12 cellular contexts compared by ENCODE assay signal in the genomic region with DNA sequence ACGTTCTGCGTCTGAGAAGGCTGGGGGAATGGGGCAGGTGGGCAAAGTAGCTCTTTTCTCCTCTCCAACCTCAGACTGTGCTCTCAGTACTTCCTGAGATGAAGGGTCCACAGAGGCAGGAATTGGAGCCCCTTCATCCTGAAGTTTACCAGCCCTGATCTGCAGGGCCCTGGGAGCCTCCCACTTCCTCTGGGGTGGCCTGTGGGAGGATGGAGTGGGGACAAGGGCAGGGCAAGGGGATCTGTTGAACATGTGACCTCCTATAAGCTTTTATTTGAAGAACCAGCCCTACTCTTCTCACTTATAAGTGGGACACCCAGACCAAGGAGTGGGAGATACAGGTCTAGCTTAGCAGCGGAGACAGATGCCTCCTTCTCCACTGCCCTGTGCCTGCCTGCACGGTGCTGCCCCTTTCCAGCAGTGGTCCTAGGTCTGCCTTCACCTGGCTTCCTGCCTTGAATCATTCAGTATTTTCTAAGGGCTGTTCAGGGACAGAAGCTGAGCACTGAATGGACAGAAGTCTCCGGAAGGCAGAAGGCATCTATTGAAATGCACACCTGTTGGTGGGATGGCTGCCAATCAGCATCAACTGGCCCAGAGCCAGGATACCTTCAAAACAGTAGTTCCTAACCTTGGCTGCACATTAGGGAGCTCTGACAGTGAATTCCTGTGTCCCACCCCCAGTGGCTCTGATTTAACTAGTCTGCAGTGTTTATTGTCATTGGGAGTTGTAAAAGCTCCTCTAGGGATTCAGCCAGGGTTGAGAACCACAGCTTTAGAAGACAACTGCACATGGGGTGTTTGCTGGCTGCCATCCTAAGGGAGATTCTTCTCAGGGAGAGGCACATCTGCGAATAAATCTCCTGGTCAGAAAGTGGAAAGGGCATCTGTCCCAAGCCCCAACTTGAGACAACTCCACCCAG. TPM values are rescaled to one million over a fixed set of nuclear protein-coding genes. Genes with fewer than 3 reads are reported as not detected.
DNase-seq lines count a peak whose midpoint lies in the region; ATAC-seq and TF ChIP-seq lines count a peak whose summit lies in the region.
"Had no signal": no experiment of that assay in that cellular context is flagged by ENCODE, and none has a peak within 500 bp of the region (broad histone marks: within the 10 kb centered on the region; RNA-seq: fewer than 3 reads in every experiment).

No MANE protein-coding gene starts in this region.

- no peaks in the 10 kb centered on the region for H3K36me3 Mint-ChIP-seq in activated naive CD8-positive, alpha-beta T cell treated with anti-CD3 and anti-CD28 coated beads, Interleukin-2, amount 50 U/mL, for 24 hours (ENCODE audit: low read depth)
- H3K36me3 Mint-ChIP-seq: activated naive CD4-positive, alpha-beta T cell treated with anti-CD3 and anti-CD28 coated beads, Interleukin-2, amount 50 U/mL, for 24 hours had no signal

- DNase-seq in NCI-H2196 (lab: John Stamatoyannopoulos, UW; ENCODE audit: unreplicated experiment): peak; percentile 13
- DNase-seq in NCI-H2196 treated with DMSO at 0.1 percent for 48 hours (lab: John Stamatoyannopoulos, UW; ENCODE audit: unreplicated experiment): no peak
- peak; percentile 10 for DNase-seq in NCI-H1105 treated with DMSO at 0.1 percent for 48 hours (lab: John Stamatoyannopoulos, UW)
- peak; percentile 43 for DNase-seq in coronary artery (ENCODE audit: low spot score)
- no peak for DNase-seq in activated naive CD8-positive, alpha-beta T cell treated with anti-CD3 and anti-CD28 coated beads, Interleukin-2, amount 50 U/mL, for 24 hours
- no peak for DNase-seq in effector memory CD4-positive, alpha-beta T cell
- DNase-seq in cerebellum (ENCODE audit: low spot score): no peak
- DNase-seq: activated CD4-positive, alpha-beta T cell treated with anti-CD3 and anti-CD28 coated beads, Interleukin-2, amount 50 U/mL, for 4 hours had no signal

- ATAC-seq in activated naive CD8-positive, alpha-beta T cell treated with anti-CD3 and anti-CD28 coated beads, Interleukin-2, amount 50 U/mL, for 24 hours: no peak

- peaks cover 46% of the 10 kb centered on the region for H3K27me3 Mint-ChIP-seq in activated naive CD8-positive, alpha-beta T cell treated with anti-CD3 and anti-CD28 coated beads, Interleukin-2, amount 50 U/mL, for 24 hours

- no peaks in the 10 kb centered on the region for H3K9me3 ChIP-seq in skeletal muscle tissue (ENCODE audit: control insufficient read depth in 3 of 3, low read length in 3 of 3)
- H3K9me3 ChIP-seq in effector memory CD4-positive, alpha-beta T cell (ENCODE audit: control insufficient read depth, low read length): no peaks in the 10 kb centered on the region
- H3K9me3 ChIP-seq: upper lobe of left lung had no signal

- H3K4me1 ChIP-seq in skeletal muscle tissue (ENCODE audit: control insufficient read depth in 3 of 3, insufficient read depth in 3 of 3, low read length in 3 of 3): peaks cover 10 to 19% (median 18%) of the 10 kb centered on the region in 3 donors
- H3K4me1 ChIP-seq in effector memory CD4-positive, alpha-beta T cell (ENCODE audit: control insufficient read depth, insufficient read depth, low read length, poor library complexity, severe bottlenecking): no peaks in the 10 kb centered on the region

- no peaks in the 10 kb centered on the region for H3K9me3 Mint-ChIP-seq in activated naive CD8-positive, alpha-beta T cell treated with anti-CD3 and anti-CD28 coated beads, Interleukin-2, amount 50 U/mL, for 24 hours
- H3K9me3 Mint-ChIP-seq: activated naive CD4-positive, alpha-beta T cell treated with anti-CD3 and anti-CD28 coated beads, Interleukin-2, amount 50 U/mL, for 24 hours had no signal

- H3K27ac ChIP-seq in coronary artery (peak overlapping the region; percentile 49 to 87), skeletal muscle tissue (ENCODE audit: low read depth, low read length) (peak overlapping the region; percentile 54)
- H3K27ac ChIP-seq in effector memory CD4-positive, alpha-beta T cell (ENCODE audit: insufficient read depth, low read length, poor library complexity, severe bottlenecking): no peak overlapping the region
- H3K27ac ChIP-seq: HL-60 had no signal

- peaks cover 3 to 33% (median 16%) of the 10 kb centered on the region in 3 donors for H3K27me3 ChIP-seq in skeletal muscle tissue (ENCODE audit: control insufficient read depth in 3 of 3, insufficient read depth in 3 of 3, low read length in 3 of 3)
- peaks cover 21% of the 10 kb centered on the region for H3K27me3 ChIP-seq in effector memory CD4-positive, alpha-beta T cell (replicated peaks; ENCODE audit: control insufficient read depth, insufficient read depth, low read length, poor library complexity, severe bottlenecking)

- H3K9ac ChIP-seq in skeletal muscle tissue (ENCODE audit: low read depth in 1 of 3, low read length in 3 of 3): no peak overlapping the region

- no peaks in the 10 kb centered on the region for H3K4me1 Mint-ChIP-seq in activated naive CD8-positive, alpha-beta T cell treated with anti-CD3 and anti-CD28 coated beads, Interleukin-2, amount 50 U/mL, for 24 hours

- no peak overlapping the region for H3K4me3 ChIP-seq in coronary artery
- no peak overlapping the region for H3K4me3 ChIP-seq in skeletal muscle tissue (ENCODE audit: low read length in 3 of 3)
- no peak overlapping the region for H3K4me3 ChIP-seq in effector memory CD4-positive, alpha-beta T cell (ENCODE audit: insufficient read depth, low read depth, low read length, poor library complexity, severe bottlenecking)
- H3K4me3 ChIP-seq: upper lobe of left lung had no signal

- no peak overlapping the region for H3K27ac Mint-ChIP-seq in activated naive CD8-positive, alpha-beta T cell treated with anti-CD3 and anti-CD28 coated beads, Interleukin-2, amount 50 U/mL, for 24 hours
- H3K27ac Mint-ChIP-seq: activated naive CD4-positive, alpha-beta T cell treated with anti-CD3 and anti-CD28 coated beads, Interleukin-2, amount 50 U/mL, for 24 hours had no signal

- H3K36me3 ChIP-seq in skeletal muscle tissue (ENCODE audit: control insufficient read depth in 3 of 3, insufficient read depth in 3 of 3, low read length in 3 of 3): peaks cover 0 to 2% (median 0%) of the 10 kb centered on the region in 3 donors
- H3K36me3 ChIP-seq in effector memory CD4-positive, alpha-beta T cell (ENCODE audit: control insufficient read depth, insufficient read depth, low read length): no peaks in the 10 kb centered on the region
- H3K36me3 ChIP-seq: upper lobe of left lung had no signal

- TF ChIP-seq CTCF in coronary artery (IDR thresholded peaks at IDR 0.05): no peak

- no peak overlapping the region for H3K4me3 Mint-ChIP-seq in activated naive CD8-positive, alpha-beta T cell treated with anti-CD3 and anti-CD28 coated beads, Interleukin-2, amount 50 U/mL, for 24 hours
- H3K4me3 Mint-ChIP-seq: activated naive CD4-positive, alpha-beta T cell treated with anti-CD3 and anti-CD28 coated beads, Interleukin-2, amount 50 U/mL, for 24 hours had no signal

RNA-seq across cellular contexts. Expression of a gene that starts 2.7 kb away (rescaled TPM):
- total RNA-seq in skeletal muscle tissue (1.0 TPM), cerebellum (7.7 TPM)

Comparison
In these comparisons a context has a peak if more than half of its experiments do, and no peak if none do; other contexts are left out.
1. DNase-seq: peak in NCI-H2196 (single experiment), NCI-H1105 treated with DMSO at 0.1 percent for 48 hours (single experiment) and coronary artery (single experiment); none in NCI-H2196 treated with DMSO at 0.1 percent for 48 hours (single experiment), activated naive CD8-positive, alpha-beta T cell treated with anti-CD3 and anti-CD28 coated beads, Interleukin-2, amount 50 U/mL, for 24 hours (single experiment), effector memory CD4-positive, alpha-beta T cell (0 of 3) and cerebellum (single experiment).